7 cellular contexts compared by ENCODE assay signal in genomic region chr19:49852631-49853126, GRCh38. TPM values are rescaled to one million over a fixed set of nuclear protein-coding genes. Genes with fewer than 3 reads are reported as not detected.
A peak's percentile ranks its signal among the peaks of the same experiment; 100 is the strongest.
DNase-seq lines count a peak whose midpoint lies in the region; TF ChIP-seq lines count a peak whose summit lies in the region.

No MANE protein-coding gene starts in this region.

- no peak overlapping the region for H3T11ph ChIP-seq in H9 (ENCODE audit: low read length)

- peaks cover 10% of the 10 kb centered on the region for H3K23me2 ChIP-seq in H9 (ENCODE audit: insufficient read length, low read depth, low read length, poor library complexity, severe bottlenecking)

- peaks cover 9% of the 10 kb centered on the region; the same call in 1 of the 2 replicates for H3K79me2 ChIP-seq in H9 (ENCODE audit: insufficient read depth, low read length)
- H3K79me2 ChIP-seq in SU-DHL-6 (ENCODE audit: insufficient read depth, low read length): peaks cover 7% of the 10 kb centered on the region; the same call in 1 of the 2 replicates
- H3K79me2 ChIP-seq in fibroblast of lung (ENCODE audit: control insufficient read depth, insufficient read depth, low read length): peaks cover 25% of the 10 kb centered on the region

- H3K27ac ChIP-seq in H9 (ENCODE audit: insufficient read length, low read depth, low read length) (no peak overlapping the region), SU-DHL-6 (ENCODE audit: low read depth, low read length) (no peak overlapping the region), fibroblast of lung (ENCODE audit: insufficient read depth, low read length) (no peak overlapping the region)

- no peak overlapping the region for H2BK5ac ChIP-seq in H9 (ENCODE audit: insufficient read length, low read length)

- H2AFZ ChIP-seq in H9 (ENCODE audit: low read length) (no peak overlapping the region), SU-DHL-6 (ENCODE audit: low read depth, low read length, severe bottlenecking) (no peak overlapping the region), fibroblast of lung (ENCODE audit: low read length) (no peak overlapping the region)

- H3K4me1 ChIP-seq in H9 (ENCODE audit: insufficient read depth, low read length): no peaks in the 10 kb centered on the region; the same call in 1 of the 2 replicates
- peaks cover 10% of the 10 kb centered on the region for H3K4me1 ChIP-seq in fibroblast of lung (ENCODE audit: control insufficient read depth, extremely low read depth, insufficient read depth, low read length)

- H2BK12ac ChIP-seq in H9 (ENCODE audit: insufficient read length, low read depth, low read length): no peak overlapping the region

- H4K5ac ChIP-seq in H9 (ENCODE audit: insufficient read length, low read depth, low read length): no peak overlapping the region

- DNase-seq in H9 (no peak), fibroblast of lung (ENCODE audit: low read depth in 2 of 2) (no peak), skeletal muscle cell (ENCODE audit: low read depth) (no peak), DMS79 (lab: John Stamatoyannopoulos, UW) (no peak), SHP77 treated with DMSO at 0.1 percent for 48 hours (lab: John Stamatoyannopoulos, UW) (no peak), NCI-H524 (lab: John Stamatoyannopoulos, UW) (no peak)

- H3K36me3 ChIP-seq in SU-DHL-6 (ENCODE audit: low read length): no peaks in the 10 kb centered on the region
- H3K36me3 ChIP-seq in fibroblast of lung (ENCODE audit: control insufficient read depth, insufficient read depth, low read length): peaks cover 15% of the 10 kb centered on the region

- no CpG with 5 or more reads among the region's 14 CpGs for WGBS in H9 (ENCODE audit: extremely low coverage, insufficient read length, low lambda C conversion rate)

- no peaks in the 10 kb centered on the region for H3K9me2 ChIP-seq in SU-DHL-6 (replicated peaks; ENCODE audit: insufficient read depth, low read length)

- TF ChIP-seq CTCF in H9 (conservative IDR thresholded peaks at IDR 0.05): no peak
- TF ChIP-seq CTCF in SU-DHL-6 (IDR thresholded peaks at IDR 0.05; ENCODE audit: insufficient read depth, low read length, poor library complexity, severe bottlenecking): no peak
- no peak for TF ChIP-seq CTCF in fibroblast of lung (conservative IDR thresholded peaks at IDR 0.05 in 1 of 2, IDR thresholded peaks at IDR 0.05 in 1 of 2; ENCODE audit: low read depth in 1 of 2, low read length in 2 of 2)

- H3K9ac ChIP-seq in H9 (ENCODE audit: extremely low read depth, insufficient read length, low read length) (no peak overlapping the region), SU-DHL-6 (ENCODE audit: low read length) (peak overlapping the region; percentile 12; the same call in 1 of the 2 replicates), fibroblast of lung (ENCODE audit: insufficient read depth, low read length) (no peak overlapping the region)

- no peak overlapping the region for H3K23ac ChIP-seq in H9 (ENCODE audit: insufficient read length, low read depth, low read length)

- no peaks in the 10 kb centered on the region for H3K9me3 ChIP-seq in H9 (ENCODE audit: control insufficient read depth, low read depth, low read length)
- H3K9me3 ChIP-seq in SU-DHL-6 (ENCODE audit: insufficient read depth, low read length): no peaks in the 10 kb centered on the region
- H3K9me3 ChIP-seq in fibroblast of lung (ENCODE audit: control insufficient read depth, insufficient read depth, low read depth, low read length): no peaks in the 10 kb centered on the region

- no peaks in the 10 kb centered on the region; the same call in none of the 2 replicates for H3K27me3 Mint-ChIP-seq in H9 (ENCODE audit: low read depth)

- no peak overlapping the region for H4K8ac ChIP-seq in H9 (replicated peaks; ENCODE audit: insufficient read length, low read depth, low read length)

- peaks cover 11% of the 10 kb centered on the region for H3K79me1 ChIP-seq in H9 (ENCODE audit: insufficient read depth, low read depth, low read length, poor library complexity, severe bottlenecking)

- H4K91ac ChIP-seq in H9 (ENCODE audit: insufficient read length, low read depth, low read length): no peak overlapping the region

- no peak overlapping the region for H3K4me3 ChIP-seq in SU-DHL-6 (ENCODE audit: insufficient read depth, low read length, poor library complexity, severe bottlenecking)
- peak overlapping the region; percentile 60 to 94 (median 74) for H3K4me3 ChIP-seq in fibroblast of lung (replicated peaks in 1 of 4; ENCODE audit: control extremely low read depth in 1 of 4, insufficient read depth in 1 of 4, low read depth in 3 of 4, low read length in 4 of 4)
- H3K4me3 ChIP-seq in skeletal muscle cell (ENCODE audit: low read depth, low read length): peak overlapping the region; percentile 77

- no peak overlapping the region for H2BK120ac ChIP-seq in H9 (ENCODE audit: low read depth, low read length, poor library complexity, severe bottlenecking)

- no peak overlapping the region for H3K56ac ChIP-seq in H9 (ENCODE audit: insufficient read length, low read depth, low read length)

- H2BK15ac ChIP-seq in H9 (ENCODE audit: low read depth, low read length): no peak overlapping the region

- peaks cover 22 to 27% of the 10 kb centered on the region in 2 experiments for H3K4me1 Mint-ChIP-seq in H9

- H3K14ac ChIP-seq in H9 (ENCODE audit: insufficient read depth, low read length): no peak overlapping the region

- H3K4me3 Mint-ChIP-seq in H9: peak overlapping the region; percentile 80 to 81

- peaks cover 35 to 60% (median 52%) of the 10 kb centered on the region in 3 experiments for H3K36me3 Mint-ChIP-seq in H9 (ENCODE audit: insufficient read depth in 1 of 3, low read depth in 3 of 3)

- peak overlapping the region in 2 of 3 experiments; percentile 22 to 34; a peak in 3 of 7 replicates for H3K27ac Mint-ChIP-seq in H9

- no peak overlapping the region for H2AK5ac ChIP-seq in H9 (ENCODE audit: insufficient read length, low read length)

- peaks cover 0 to 4% of the 10 kb centered on the region in 2 experiments; a peak in 2 of 5 replicates for H3K9me3 Mint-ChIP-seq in H9

- no peak overlapping the region for H3K18ac ChIP-seq in H9 (ENCODE audit: insufficient read length, low read depth, low read length)

- peaks cover 15% of the 10 kb centered on the region for H3F3A ChIP-seq in SU-DHL-6 (ENCODE audit: insufficient read depth)

- H3K4me2 ChIP-seq in H9 (ENCODE audit: insufficient read depth, insufficient read length, low read length): peak overlapping the region; percentile 90
- H3K4me2 ChIP-seq in SU-DHL-6 (ENCODE audit: low read depth, low read length, poor library complexity, severe bottlenecking): peak overlapping the region; percentile 57
- peak overlapping the region; percentile 100 for H3K4me2 ChIP-seq in fibroblast of lung (ENCODE audit: extremely low read depth, insufficient read depth, low read length)

- H3K27me3 ChIP-seq in H9 (ENCODE audit: insufficient read depth, low read length): no peaks in the 10 kb centered on the region
- no peaks in the 10 kb centered on the region for H3K27me3 ChIP-seq in SU-DHL-6 (ENCODE audit: low read length)
- no peaks in the 10 kb centered on the region for H3K27me3 ChIP-seq in fibroblast of lung (ENCODE audit: control insufficient read depth, insufficient read depth, low read length)

- peaks cover 6% of the 10 kb centered on the region for H4K20me1 ChIP-seq in H9 (ENCODE audit: control insufficient read depth, insufficient read depth, insufficient read length)
- 0 out of 2 replicates have a peak, but pooled peaks cover 3% of the 10 kb centered on the region for H4K20me1 ChIP-seq in SU-DHL-6 (ENCODE audit: low read depth, low read length)
- peaks cover 2% of the 10 kb centered on the region for H4K20me1 ChIP-seq in fibroblast of lung (ENCODE audit: control insufficient read depth, extremely low read depth, insufficient read depth, low read length)

- H3K4ac ChIP-seq in H9 (ENCODE audit: low read depth, low read length): no peak overlapping the region

- no peak overlapping the region for H2BK20ac ChIP-seq in H9 (ENCODE audit: low read depth, low read length, poor library complexity, severe bottlenecking)

RNA-seq across cellular contexts. Expression of gene PTOV1, which starts 1.7 kb away (rescaled TPM):
- total RNA-seq in H9 (2021) (309 and 317 TPM in 2 replicates), fibroblast of lung (35.2 and 56.0 TPM in 2 replicates)
- polyA plus RNA-seq in fibroblast of lung: 41.1 and 48.0 TPM in 2 replicates
- polyA plus RNA-seq in fibroblast of lung (2012): 108 and 129 TPM in 2 replicates
- polyA minus RNA-seq in fibroblast of lung (ENCODE audit: low replicate concordance): 108 and 136 TPM in 2 replicates

RNA-seq across cellular contexts. Expression of gene PNKP, which starts 14.7 kb away (rescaled TPM):
- total RNA-seq in H9 (2021) (144 and 157 TPM in 2 replicates), fibroblast of lung (21.1 and 32.9 TPM in 2 replicates)
- polyA plus RNA-seq in fibroblast of lung: 11.0 and 17.0 TPM in 2 replicates
- 25.9 and 35.8 TPM in 2 replicates for polyA plus RNA-seq in fibroblast of lung (2012)
- 25.4 and 45.5 TPM in 2 replicates for polyA minus RNA-seq in fibroblast of lung (ENCODE audit: low replicate concordance)

RNA-seq across cellular contexts. Expression of gene AKT1S1, which starts 24.5 kb away (rescaled TPM):
- total RNA-seq in H9 (2021) (43.5 and 44.6 TPM in 2 replicates), fibroblast of lung (9.2 and 12.2 TPM in 2 replicates)
- polyA plus RNA-seq in fibroblast of lung: 37.4 and 51.3 TPM in 2 replicates
- polyA plus RNA-seq in fibroblast of lung (2012): 54.8 and 74.5 TPM in 2 replicates
- 41.6 and 54.1 TPM in 2 replicates for polyA minus RNA-seq in fibroblast of lung (ENCODE audit: low replicate concordance)

RNA-seq across cellular contexts. Expression of gene TBC1D17, which starts 24.8 kb away (rescaled TPM):
- total RNA-seq in H9 (2021) (33.6 and 33.9 TPM in 2 replicates), fibroblast of lung (10.0 and 19.5 TPM in 2 replicates)
- 32.5 and 34.2 TPM in 2 replicates for polyA plus RNA-seq in fibroblast of lung
- 42.3 and 47.1 TPM in 2 replicates for polyA plus RNA-seq in fibroblast of lung (2012)
- polyA minus RNA-seq in fibroblast of lung (ENCODE audit: low replicate concordance): 111 and 165 TPM in 2 replicates

RNA-seq across cellular contexts. Expression of gene MED25, which starts 34.6 kb away (rescaled TPM):
- 76.7 and 77.5 TPM in 2 replicates for total RNA-seq in H9 (2021)
- 10.0 and 11.2 TPM in 2 replicates for total RNA-seq in fibroblast of lung
- polyA plus RNA-seq in fibroblast of lung: 20.2 and 28.6 TPM in 2 replicates
- polyA plus RNA-seq in fibroblast of lung (2012): 24.2 and 29.5 TPM in 2 replicates
- 127 and 156 TPM in 2 replicates for polyA minus RNA-seq in fibroblast of lung (ENCODE audit: low replicate concordance)
